Comparison of ENCODE assay signal across 8 cellular contexts in genomic region chr12:100142851-100143559, GRCh38. TPM values are rescaled to one million over a fixed set of nuclear protein-coding genes. Genes with fewer than 3 reads are reported as not detected.
DNase-seq lines count a peak whose midpoint lies in the region; ATAC-seq and TF ChIP-seq lines count a peak whose summit lies in the region.

Gene BLTP3B, minus strand, starts transcription at chr12:100142874. Its CDS starts 239 bp downstream, at chr12:100142635.

- H3K4me3 ChIP-seq in esophagus (ENCODE audit: low read depth in 1 of 2, low read length in 2 of 2) (peak within 1 kb of the TSS; percentile 86 to 91), muscle layer of colon (ENCODE audit: low read depth in 1 of 2, low read length in 2 of 2) (peak within 1 kb of the TSS; percentile 67)

- H3K27ac Mint-ChIP-seq in activated T-cell treated with anti-CD3 and anti-CD28 coated beads, Interleukin-2, amount 50 U/mL, for 24 hours: peak within 1 kb of the TSS; percentile 100

- H3K27ac ChIP-seq in esophagus (ENCODE audit: low read depth in 2 of 2, low read length in 1 of 2) (peak within 1 kb of the TSS; percentile 93 to 97), muscle layer of colon (ENCODE audit: low read depth, low read length) (peak within 1 kb of the TSS; percentile 77)

- H3K9me3 ChIP-seq in esophagus (ENCODE audit: control insufficient read depth in 2 of 2, insufficient read depth in 1 of 2, low read depth in 1 of 2, low read length in 1 of 2): no peaks in the 10 kb centered on the region
- H3K9me3 ChIP-seq in muscle layer of colon (ENCODE audit: low read length): no peaks in the 10 kb centered on the region

- peak within 1 kb of the TSS; percentile 99 for H3K4me3 Mint-ChIP-seq in activated T-cell treated with anti-CD3 and anti-CD28 coated beads, Interleukin-2, amount 50 U/mL, for 24 hours

- DNase-seq in DMS153 (lab: John Stamatoyannopoulos, UW) (peak; percentile 83), KBM-7 (peak; percentile 84)
- DNase-seq in activated T-cell treated with anti-CD3 and anti-CD28 coated beads, Interleukin-2, amount 50 U/mL, for 24 hours: peak; percentile 95
- DNase-seq in stimulated activated CD8-positive, alpha-beta memory T cell treated with anti-CD3 and anti-CD28 coated beads, Interleukin-7, amount 100 ng/mL, for 1 hour (ENCODE audit: low read depth in 2 of 2): peak; percentile 82 to 86

- WGBS in esophagus, 2 donors: 24 to 28% methylated on average over 31 to 35 of the region's 35 CpGs

- H3K27me3 Mint-ChIP-seq in activated T-cell treated with anti-CD3 and anti-CD28 coated beads, Interleukin-2, amount 50 U/mL, for 24 hours: no peaks in the 10 kb centered on the region

- H3K27me3 ChIP-seq in esophagus (ENCODE audit: control insufficient read depth in 1 of 2, insufficient read depth in 2 of 2, low read length in 2 of 2) (no peaks in the 10 kb centered on the region), muscle layer of colon (ENCODE audit: control insufficient read depth in 1 of 2, insufficient read depth in 2 of 2, low read length in 2 of 2) (no peaks in the 10 kb centered on the region)

- no peaks in the 10 kb centered on the region for H3K9me3 Mint-ChIP-seq in activated T-cell treated with anti-CD3 and anti-CD28 coated beads, Interleukin-2, amount 50 U/mL, for 24 hours

- H3K4me1 ChIP-seq in esophagus (ENCODE audit: control insufficient read depth in 2 of 2, insufficient read depth in 2 of 2, low read length in 1 of 2) (no peaks in the 10 kb centered on the region), muscle layer of colon (ENCODE audit: insufficient read depth, low read length) (peaks cover 19% of the 10 kb centered on the region)

- peak within 1 kb of the TSS; percentile 84 for H3K9ac ChIP-seq in muscle layer of colon (ENCODE audit: low read length)

- H3K36me3 Mint-ChIP-seq in activated T-cell treated with anti-CD3 and anti-CD28 coated beads, Interleukin-2, amount 50 U/mL, for 24 hours (ENCODE audit: low read depth): peaks cover 32% of the 10 kb centered on the region

- no peaks in the 10 kb centered on the region for H3K36me3 ChIP-seq in esophagus (ENCODE audit: control insufficient read depth in 2 of 2, insufficient read depth in 2 of 2, low read length in 1 of 2)
- no peaks in the 10 kb centered on the region for H3K36me3 ChIP-seq in muscle layer of colon (ENCODE audit: insufficient read depth, low read length)

- peak; percentile 78 for ATAC-seq in GM21723 (IDR thresholded peaks at IDR 0.05; ENCODE audit: unreplicated experiment)

- peaks cover 39% of the 10 kb centered on the region for H3K4me1 Mint-ChIP-seq in activated T-cell treated with anti-CD3 and anti-CD28 coated beads, Interleukin-2, amount 50 U/mL, for 24 hours (ENCODE audit: low read depth)

- in situ Hi-C loops in KBM-7 (cut with MboI; ENCODE audit: low pct_unique_long_range_greater_than_20kb, low sequenced_read_pairs): no loop called here

TF ChIP-seq in PFSK-1, 5 proteins besides CTCF, POLR2A, EP300 and RAD21:
- TF ChIP-seq SIN3A (IDR thresholded peaks at IDR 0.05; ENCODE audit: borderline replicate concordance, insufficient read depth, low read length): no peak
- peak; percentile 59; the same call in 1 of the 2 replicates for TF ChIP-seq POLR2AphosphoS5 (IDR thresholded peaks at IDR 0.05; ENCODE audit: low read depth, low read length)

RNA-seq across cellular contexts. Expression of gene BLTP3B, which starts in this region (rescaled TPM):
- polyA plus RNA-seq in PFSK-1 (2012; ENCODE audit: insufficient read length, low read depth): 6.2 TPM
- 1 to 10 TPM; 2.3 to 4.2 TPM for polyA plus RNA-seq in esophagus

Comparison
In these comparisons a context has a peak if more than half of its experiments do, and no peak if none do; other contexts are left out.
1. Peak in every context shown above with its lines: DNase-seq, ATAC-seq, H3K4me3 ChIP-seq and H3K27ac ChIP-seq.